Comparison of ENCODE assay signal across 20 cellular contexts in genomic region chr6:25972128-25972527, GRCh38. TPM values are rescaled to one million over a fixed set of nuclear protein-coding genes. Genes with fewer than 3 reads are reported as not detected.
A peak's percentile ranks its signal among the peaks of the same experiment; 100 is the strongest.
DNase-seq lines count a peak whose midpoint lies in the region; ATAC-seq and TF ChIP-seq lines count a peak whose summit lies in the region.
"Had no signal": no experiment of that assay in that cellular context is flagged by ENCODE, and none has a peak within 500 bp of the region (broad histone marks: within the 10 kb centered on the region; RNA-seq: fewer than 3 reads in every experiment).

No MANE protein-coding gene starts in this region.

- peaks cover 89% of the 10 kb centered on the region for H3K36me3 Mint-ChIP-seq in activated CD8-positive, alpha-beta memory T cell treated with anti-CD3 and anti-CD28 coated beads, Interleukin-2, amount 10 ng/mL, durations not matched to agents 7 days and 5 days
- H3K36me3 Mint-ChIP-seq in activated naive CD8-positive, alpha-beta T cell treated with anti-CD3 and anti-CD28 coated beads, Interleukin-2, amount 50 U/mL, for 24 hours (ENCODE audit: low read depth), result peaks cover 77% of the 10 kb centered on the region
- H3K36me3 Mint-ChIP-seq in mesothelial cell of epicardium (peaks cover 54% of the 10 kb centered on the region), type B pancreatic cell (peaks cover 26% of the 10 kb centered on the region)

- H3K4me1 Mint-ChIP-seq in activated CD8-positive, alpha-beta memory T cell treated with anti-CD3 and anti-CD28 coated beads, Interleukin-2, amount 10 ng/mL, durations not matched to agents 7 days and 5 days, result peaks cover 54% of the 10 kb centered on the region
- peaks cover 54% of the 10 kb centered on the region for H3K4me1 Mint-ChIP-seq in activated naive CD8-positive, alpha-beta T cell treated with anti-CD3 and anti-CD28 coated beads, Interleukin-2, amount 50 U/mL, for 24 hours
- peaks cover 60% of the 10 kb centered on the region for H3K4me1 Mint-ChIP-seq in mesothelial cell of epicardium
- peaks cover 15% of the 10 kb centered on the region for H3K4me1 Mint-ChIP-seq in type B pancreatic cell (ENCODE audit: unreplicated experiment)

- no peak overlapping the region for H3K4me3 Mint-ChIP-seq in activated CD8-positive, alpha-beta memory T cell treated with anti-CD3 and anti-CD28 coated beads, Interleukin-2, amount 10 ng/mL, durations not matched to agents 7 days and 5 days
- no peak overlapping the region for H3K4me3 Mint-ChIP-seq in activated naive CD8-positive, alpha-beta T cell treated with anti-CD3 and anti-CD28 coated beads, Interleukin-2, amount 50 U/mL, for 24 hours
- H3K4me3 Mint-ChIP-seq in mesothelial cell of epicardium (no peak overlapping the region), type B pancreatic cell (peak overlapping the region; percentile 81)
- H3K4me3 Mint-ChIP-seq: H9 had no signal

- ATAC-seq in activated CD8-positive, alpha-beta memory T cell treated with anti-CD3 and anti-CD28 coated beads, Interleukin-2, amount 10 ng/mL, durations not matched to agents 7 days and 5 days, result no peak
- no peak for ATAC-seq in activated naive CD8-positive, alpha-beta T cell treated with anti-CD3 and anti-CD28 coated beads, Interleukin-2, amount 50 U/mL, for 24 hours
- no peak for ATAC-seq in GM19467 (IDR thresholded peaks at IDR 0.05; ENCODE audit: unreplicated experiment)

- no peak for DNase-seq in activated CD8-positive, alpha-beta memory T cell treated with anti-CD3 and anti-CD28 coated beads, Interleukin-2, amount 10 ng/mL, durations not matched to agents 7 days and 5 days
- no peak for DNase-seq in activated CD8-positive, alpha-beta memory T cell treated with anti-CD3 and anti-CD28 coated beads, Interleukin-2, amount 50 U/mL, for 48 hours
- no peak for DNase-seq in activated naive CD8-positive, alpha-beta T cell treated with anti-CD3 and anti-CD28 coated beads, Interleukin-2, amount 50 U/mL, for 24 hours
- DNase-seq in mesothelial cell of epicardium (ENCODE audit: low spot score in 2 of 2, unreplicated experiment in 2 of 2) (no peak), type B pancreatic cell (ENCODE audit: extremely low spot score, unreplicated experiment) (no peak), superior temporal gyrus (ENCODE audit: extremely low spot score) (no peak), islet precursor cell (no peak)
- DNase-seq: activated CD4-positive, alpha-beta T cell treated with anti-CD3 and anti-CD28 coated beads, Interleukin-2, amount 50 U/mL, for 1 hour; activated gamma-delta T cell treated with Interleukin-2 at 50 U/mL for 16 hours; H9; NCI-H187 treated with DMSO at 0.1 percent for 48 hours; NCI-H526; stimulated activated CD4-positive, alpha-beta T cell treated with anti-CD3 and anti-CD28 coated beads, Interleukin-2, amount 100 ng/mL, for 48 hours had no signal

- TF ChIP-seq CTCF in mesothelial cell of epicardium (IDR thresholded peaks at IDR 0.05; ENCODE audit: unreplicated experiment) (no peak), type B pancreatic cell (conservative IDR thresholded peaks at IDR 0.05) (no peak)

- CTCF ChIA-PET in activated CD8-positive, alpha-beta memory T cell treated with anti-CD3 and anti-CD28 coated beads, Interleukin-2, amount 10 ng/mL, durations not matched to agents 7 days and 5 days (lab: Charles Lee), result interaction anchor here (10.6 kb wide), 1 partner anchor 20 kb away, joined by 62 read pairs; no protein-coding TSS in a partner anchor

- H3K9me3 Mint-ChIP-seq in activated CD8-positive, alpha-beta memory T cell treated with anti-CD3 and anti-CD28 coated beads, Interleukin-2, amount 10 ng/mL, durations not matched to agents 7 days and 5 days (ENCODE audit: low read depth), result no peaks in the 10 kb centered on the region
- no peaks in the 10 kb centered on the region for H3K9me3 Mint-ChIP-seq in activated naive CD8-positive, alpha-beta T cell treated with anti-CD3 and anti-CD28 coated beads, Interleukin-2, amount 50 U/mL, for 24 hours
- H3K9me3 Mint-ChIP-seq in mesothelial cell of epicardium (no peaks in the 10 kb centered on the region), type B pancreatic cell (no peaks in the 10 kb centered on the region)
- H3K9me3 Mint-ChIP-seq: H9 had no signal

- H3K27ac Mint-ChIP-seq in activated CD8-positive, alpha-beta memory T cell treated with anti-CD3 and anti-CD28 coated beads, Interleukin-2, amount 10 ng/mL, durations not matched to agents 7 days and 5 days, result peak overlapping the region; percentile 25
- H3K27ac Mint-ChIP-seq in activated naive CD8-positive, alpha-beta T cell treated with anti-CD3 and anti-CD28 coated beads, Interleukin-2, amount 50 U/mL, for 24 hours, result peak overlapping the region; percentile 16
- peak overlapping the region; percentile 61 for H3K27ac Mint-ChIP-seq in mesothelial cell of epicardium
- peak overlapping the region; percentile 97 for H3K27ac Mint-ChIP-seq in type B pancreatic cell
- H3K27ac Mint-ChIP-seq: H9 had no signal

- H3K27me3 Mint-ChIP-seq in activated CD8-positive, alpha-beta memory T cell treated with anti-CD3 and anti-CD28 coated beads, Interleukin-2, amount 10 ng/mL, durations not matched to agents 7 days and 5 days, result no peaks in the 10 kb centered on the region
- H3K27me3 Mint-ChIP-seq in activated naive CD8-positive, alpha-beta T cell treated with anti-CD3 and anti-CD28 coated beads, Interleukin-2, amount 50 U/mL, for 24 hours, result no peaks in the 10 kb centered on the region
- H3K27me3 Mint-ChIP-seq in mesothelial cell of epicardium (ENCODE audit: low read depth) (no peaks in the 10 kb centered on the region), type B pancreatic cell (no peaks in the 10 kb centered on the region)

RNA-seq across cellular contexts. Expression of gene TRIM38, which starts 9.5 kb away (rescaled TPM):
- 10 to 100 TPM; 19.0 to 28.2 TPM for total RNA-seq in activated CD8-positive, alpha-beta memory T cell treated with anti-CD3 and anti-CD28 coated beads, Interleukin-2, amount 10 ng/mL, durations not matched to agents 7 days and 5 days
- 15.8 to 17.1 TPM (median 15.9 TPM) in 3 replicates for total RNA-seq in mesothelial cell of epicardium
- 6.9 and 16.1 TPM in 2 replicates for total RNA-seq in type B pancreatic cell (ENCODE audit: low replicate concordance)

RNA-seq across cellular contexts. Expression of gene SLC17A2, which starts 41.6 kb away (rescaled TPM):
- not detected for total RNA-seq in activated CD8-positive, alpha-beta memory T cell treated with anti-CD3 and anti-CD28 coated beads, Interleukin-2, amount 10 ng/mL, durations not matched to agents 7 days and 5 days
- total RNA-seq in mesothelial cell of epicardium (not detected in 3 replicates), type B pancreatic cell (ENCODE audit: low replicate concordance) (0.21 TPM in 1 of 2 replicates, not detected in the other)
- total RNA-seq: cardiac muscle cell; glomerular endothelial cell; H9; LHCN-M2; mucosa of gallbladder; RPMI7951; T-helper 2 cell treated with Interferon-gamma antibody and Interleukin-4, amounts not matched to agents 100 ng/mL and 5 ng/mL, for 36 hours had no signal

Comparison
In these comparisons a context has a peak if more than half of its experiments do, and no peak if none do; other contexts are left out.
1. H3K27ac Mint-ChIP-seq: peak in every context shown above with its lines; median percentile 97 in type B pancreatic cell; 61 in mesothelial cell of epicardium; 25 in activated CD8-positive, alpha-beta memory T cell treated with anti-CD3 and anti-CD28 coated beads, Interleukin-2, amount 10 ng/mL, durations not matched to agents 7 days and 5 days; 16 in activated naive CD8-positive, alpha-beta T cell treated with anti-CD3 and anti-CD28 coated beads, Interleukin-2, amount 50 U/mL, for 24 hours.